In the genomic region with DNA sequence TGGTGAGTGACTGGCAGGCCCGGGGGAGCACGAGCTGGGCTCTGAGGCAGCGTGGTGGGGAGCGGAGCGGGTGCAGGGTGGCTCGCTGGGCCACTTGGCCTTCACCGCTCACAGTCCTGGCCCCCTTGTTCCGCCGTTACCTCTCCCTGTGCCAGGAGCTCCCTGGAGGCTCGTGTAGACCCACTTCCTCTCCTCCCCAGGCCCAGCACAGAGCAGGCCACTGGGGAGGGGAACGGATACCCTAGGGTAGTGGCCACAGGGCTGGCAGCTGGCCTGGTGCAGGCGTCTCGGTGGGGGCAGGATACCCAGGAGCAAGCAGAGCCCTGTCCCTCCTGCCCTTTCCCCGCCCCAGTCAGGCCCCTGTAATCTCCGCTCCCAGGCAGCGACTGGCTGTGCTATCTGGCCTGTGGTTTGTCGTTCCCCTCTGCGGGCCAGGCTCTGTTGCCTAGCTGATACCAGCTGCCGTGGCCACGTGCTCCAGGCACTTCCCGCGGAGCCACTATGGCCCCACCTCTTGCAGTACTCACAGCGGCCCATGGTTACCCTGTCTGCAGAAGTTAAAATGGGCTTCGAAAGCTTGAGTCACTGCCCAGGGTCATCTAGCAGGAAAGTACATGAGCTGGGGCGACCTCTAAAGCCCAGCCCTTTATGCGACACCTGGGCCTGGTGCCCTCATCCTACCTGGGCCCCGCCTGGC, we compare ENCODE assay signal across 8 cellular contexts. TPM values are rescaled to one million over a fixed set of nuclear protein-coding genes. Genes with fewer than 3 reads are reported as not detected.
DNase-seq lines count a peak whose midpoint lies in the region; ATAC-seq and TF ChIP-seq lines count a peak whose summit lies in the region.

No MANE protein-coding gene starts in this region.

- DNase-seq in GM12865 (ENCODE audit: low read depth) (peak; percentile 36), LHCN-M2 (ENCODE audit: low read depth) (peak; percentile 59), Right ventricle myocardium inferior (ENCODE audit: missing footprints) (peak; percentile 89), NCI-H1436 treated with DMSO at 0.1 percent for 48 hours (lab: John Stamatoyannopoulos, UW) (no peak), foreskin fibroblast (no peak)
- DNase-seq in activated CD8-positive, alpha-beta memory T cell treated with anti-CD3 and anti-CD28 coated beads, Interleukin-2, amount 50 U/mL, for 24 hours (ENCODE audit: extremely low read depth): peak; percentile 21
- DNase-seq in stimulated activated CD4-positive, alpha-beta T cell treated with anti-CD3 and anti-CD28 coated beads, Interleukin-12 subunit alpha, Interleukin-12 subunit beta, amount 100 ng/mL, for 48 hours (ENCODE audit: low read depth in 2 of 3, low spot score in 1 of 3): peak; percentile 15 to 39 (median 29)

- ATAC-seq in Right ventricle myocardium inferior (peak; percentile 94), HG03280 (IDR thresholded peaks at IDR 0.05; ENCODE audit: unreplicated experiment) (no peak)

- TF ChIP-seq CTCF in GM12865 (IDR thresholded peaks at IDR 0.05; ENCODE audit: insufficient read depth, low read depth, low read length, missing control alignments) (no peak), foreskin fibroblast (IDR thresholded peaks at IDR 0.05; ENCODE audit: low read depth, low read length) (no peak)

- intact Hi-C loops in Right ventricle myocardium inferior (cut with DNase I): loop anchor here (1.0 kb wide), 1 partner anchor 17 kb away; no protein-coding TSS in a partner anchor

- H3K4me3 ChIP-seq in GM12865 (ENCODE audit: low read depth, low read length) (no peak overlapping the region), foreskin fibroblast (ENCODE audit: low read depth in 1 of 2, low read length in 2 of 2) (no peak overlapping the region)

RNA-seq across cellular contexts. Expression of gene DOLPP1, which starts 11.6 kb away (rescaled TPM):
- 11.1 and 12.8 TPM in 2 replicates for total RNA-seq in LHCN-M2 (2014; rRNA removed)
- polyA plus RNA-seq in LHCN-M2 (2012): 11.3 TPM
- total RNA-seq in Right ventricle myocardium inferior: 6.8 TPM

RNA-seq across cellular contexts. Expression of gene MIGA2, which starts 32.9 kb away (rescaled TPM):
- total RNA-seq in LHCN-M2 (2014; rRNA removed) (29.1 and 31.4 TPM in 2 replicates), Right ventricle myocardium inferior (38.2 TPM)
- 13.2 TPM for polyA plus RNA-seq in LHCN-M2 (2012)

RNA-seq across cellular contexts. Expression of gene SH3GLB2, which starts 41.1 kb away (rescaled TPM):
- total RNA-seq in LHCN-M2 (2014; rRNA removed) (48.2 and 52.6 TPM in 2 replicates), Right ventricle myocardium inferior (32.4 TPM)
- 36.8 TPM for polyA plus RNA-seq in LHCN-M2 (2012)

RNA-seq across cellular contexts. Expression of gene CRAT, which starts 41.3 kb away (rescaled TPM):
- total RNA-seq in LHCN-M2 (2014; rRNA removed) (41.9 and 47.9 TPM in 2 replicates), Right ventricle myocardium inferior (85.5 TPM)
- polyA plus RNA-seq in LHCN-M2 (2012): 43.1 TPM

RNA-seq across cellular contexts. Expression of gene PTPA, which starts 41.9 kb away (rescaled TPM):
- total RNA-seq in LHCN-M2 (2014; rRNA removed) (113 and 122 TPM in 2 replicates), Right ventricle myocardium inferior (194 TPM)
- polyA plus RNA-seq in LHCN-M2 (2012): 113 TPM

Comparison
In these comparisons a context has a peak if more than half of its experiments do, and no peak if none do; other contexts are left out.
1. DNase-seq: peak in GM12865 (single experiment), LHCN-M2 (single experiment), activated CD8-positive, alpha-beta memory T cell treated with anti-CD3 and anti-CD28 coated beads, Interleukin-2, amount 50 U/mL, for 24 hours (single experiment), Right ventricle myocardium inferior (single experiment) and stimulated activated CD4-positive, alpha-beta T cell treated with anti-CD3 and anti-CD28 coated beads, Interleukin-12 subunit alpha, Interleukin-12 subunit beta, amount 100 ng/mL, for 48 hours (3 of 3); none in NCI-H1436 treated with DMSO at 0.1 percent for 48 hours (single experiment) and foreskin fibroblast (0 of 2).